Comparison of ENCODE assay signal across 8 cellular contexts in genomic region chr3:181176610-181177009, GRCh38.
DNase-seq lines count a peak whose midpoint lies in the region; ATAC-seq and TF ChIP-seq lines count a peak whose summit lies in the region.

No MANE protein-coding gene starts in this region.

- H3K27ac ChIP-seq in right atrium auricular region (no peak overlapping the region), sigmoid colon (no peak overlapping the region)

- no peak for TF ChIP-seq EP300 in sigmoid colon (IDR thresholded peaks at IDR 0.05)

- TF ChIP-seq POLR2A in sigmoid colon (IDR thresholded peaks at IDR 0.05): no peak

- intact Hi-C loops in sigmoid colon (cut with DNase I): no loop called here

- peak; percentile 4 for DNase-seq in GDM1 (lab: John Stamatoyannopoulos, UW)
- peak; percentile 69 for DNase-seq in NCI-H748 (lab: John Stamatoyannopoulos, UW; ENCODE audit: unreplicated experiment)
- peak; percentile 23 for DNase-seq in activated naive CD4-positive, alpha-beta T cell treated with anti-CD3 and anti-CD28 coated beads, Interleukin-2, amount 50 U/mL, for 16 hours
- peak; percentile 81 for DNase-seq in right atrium auricular region (ENCODE audit: low spot score)
- peak; percentile 74 for DNase-seq in sigmoid colon

- WGBS in sigmoid colon, 2 donors: 7 to 19% methylated on average over 6 of the region's 6 CpGs

- H3K27me3 ChIP-seq in right atrium auricular region: no peaks in the 10 kb centered on the region
- H3K27me3 ChIP-seq in sigmoid colon: no peaks in the 10 kb centered on the region

- no peak overlapping the region for H3K4me3 ChIP-seq in right atrium auricular region
- H3K4me3 ChIP-seq in sigmoid colon: no peak overlapping the region

- no peaks in the 10 kb centered on the region for H3K9me3 ChIP-seq in right atrium auricular region
- no peaks in the 10 kb centered on the region for H3K9me3 ChIP-seq in sigmoid colon

- no peaks in the 10 kb centered on the region for H3K4me1 ChIP-seq in right atrium auricular region
- no peaks in the 10 kb centered on the region for H3K4me1 ChIP-seq in sigmoid colon

- ATAC-seq in HG03354 (IDR thresholded peaks at IDR 0.05; ENCODE audit: poor library complexity, severe bottlenecking, unreplicated experiment): peak; percentile 79
- no peak for ATAC-seq in HG03139 (IDR thresholded peaks at IDR 0.05; ENCODE audit: unreplicated experiment)
- ATAC-seq in HG03521 (IDR thresholded peaks at IDR 0.05; ENCODE audit: unreplicated experiment): no peak

- TF ChIP-seq CTCF in right atrium auricular region (IDR thresholded peaks at IDR 0.05) (peak; percentile 45 to 69), sigmoid colon (IDR thresholded peaks at IDR 0.05) (peak in 3 of 4 experiments; percentile 17 to 46 (median 39))

- no peaks in the 10 kb centered on the region for H3K36me3 ChIP-seq in right atrium auricular region
- H3K36me3 ChIP-seq in sigmoid colon: no peaks in the 10 kb centered on the region

Comparison
In these comparisons a context has a peak if more than half of its experiments do, and no peak if none do; other contexts are left out.
1. DNase-seq: peak in every context shown above with its lines; median percentile 81 in right atrium auricular region; 74 in sigmoid colon; 69 in NCI-H748; 23 in activated naive CD4-positive, alpha-beta T cell treated with anti-CD3 and anti-CD28 coated beads, Interleukin-2, amount 50 U/mL, for 16 hours; 4 in GDM1.